9 cellular contexts compared by ENCODE assay signal in genomic region chr3:31724681-31725080, GRCh38.
DNase-seq lines count a peak whose midpoint lies in the region; ATAC-seq and TF ChIP-seq lines count a peak whose summit lies in the region.
"Had no signal": no experiment of that assay in that cellular context is flagged by ENCODE, and none has a peak within 500 bp of the region (broad histone marks: within the 10 kb centered on the region; RNA-seq: fewer than 3 reads in every experiment).

No MANE protein-coding gene starts in this region.

- peak; percentile 48 for TF ChIP-seq RAD21 in SK-N-SH (IDR thresholded peaks at IDR 0.05; ENCODE audit: low read length)

- no peak overlapping the region for H3K4me3 ChIP-seq in SK-N-SH (ENCODE audit: low read depth in 2 of 2, low read length in 1 of 2)
- no peak overlapping the region for H3K4me3 ChIP-seq in epithelial cell of esophagus (ENCODE audit: low read length)
- H3K4me3 ChIP-seq in spleen: no peak overlapping the region
- H3K4me3 ChIP-seq: BLaER1 treated with 17β-estradiol and CSF1 and Interleukin-3, amounts not matched to agents 10 nM and 100 nM had no signal

- H3K27ac ChIP-seq in SK-N-SH (ENCODE audit: low read depth in 2 of 2, low read length in 1 of 2) (no peak overlapping the region), spleen (no peak overlapping the region)
- H3K27ac ChIP-seq: BLaER1 treated with 17β-estradiol and CSF1 and Interleukin-3, amounts not matched to agents 10 nM and 100 nM had no signal

- TF ChIP-seq POLR2A in spleen (IDR thresholded peaks at IDR 0.05): no peak

- intact Hi-C loops in spleen (cut with DNase I; ENCODE audit: low total_unique reads): no loop called here

- H3F3A ChIP-seq in SK-N-SH (replicated peaks; ENCODE audit: insufficient read depth): no peaks in the 10 kb centered on the region

- no peak overlapping the region for H3K9ac ChIP-seq in SK-N-SH
- H3K9ac ChIP-seq: BLaER1 treated with 17β-estradiol and CSF1 and Interleukin-3, amounts not matched to agents 10 nM and 100 nM had no signal

- H3K4me2 ChIP-seq in SK-N-SH: no peak overlapping the region
- H3K4me2 ChIP-seq: BLaER1 treated with 17β-estradiol and CSF1 and Interleukin-3, amounts not matched to agents 10 nM and 100 nM had no signal

- POLR2A ChIA-PET in SK-N-SH (lab: Yijun Ruan, JAX): no interaction called here

- ATAC-seq in SK-N-SH treated with all-trans-retinoic acid at 6 μM for 48 hours (no peak), GM18868 (IDR thresholded peaks at IDR 0.05; ENCODE audit: unreplicated experiment) (no peak)

- peak; percentile 14; the same call in 1 of the 2 replicates for TF ChIP-seq CTCF in SK-N-SH (IDR thresholded peaks at IDR 0.05)
- TF ChIP-seq CTCF in epithelial cell of esophagus (IDR thresholded peaks at IDR 0.05; ENCODE audit: insufficient read depth, low read depth, low read length, missing control alignments): peak; percentile 54
- peak in 6 of 11 experiments; percentile 6 to 26 (median 14) for TF ChIP-seq CTCF in spleen (IDR thresholded peaks at IDR 0.05 in 8 of 11, conservative IDR thresholded peaks at IDR 0.05 in 3 of 11)

- CTCF ChIA-PET in SK-N-SH (lab: Yijun Ruan, JAX): interaction anchor here (0.7 to 1.9 kb wide), 9 partner anchors 12 to 121 kb away, joined by 3 to 7 read pairs (median 4); no protein-coding TSS in a partner anchor

- 36% methylated on average over 4 of the region's 4 CpGs for WGBS in SK-N-SH (ENCODE audit: low lambda C conversion rate)
- WGBS in spleen, 5 donors: 61 to 86% (median 68%) methylated on average over 4 of the region's 4 CpGs

- DNase-seq in SK-N-SH (peak; percentile 16), NCI-H226 (peak; percentile 5), epithelial cell of esophagus (ENCODE audit: low read depth) (peak; percentile 60), spleen (no peak), anterior cingulate cortex (lab: John Stamatoyannopoulos, UW) (no peak), NCI-H1092 treated with DMSO at 0.1 percent for 48 hours (lab: John Stamatoyannopoulos, UW) (no peak)

- TF ChIP-seq EP300 in SK-N-SH (IDR thresholded peaks at IDR 0.05; ENCODE audit: borderline replicate concordance in 1 of 2, low read depth in 1 of 2, low read length in 1 of 2): no peak

- H3K27me3 ChIP-seq in SK-N-SH (ENCODE audit: insufficient read depth): no peaks in the 10 kb centered on the region; the same call in 1 of the 2 replicates
- no peaks in the 10 kb centered on the region for H3K27me3 ChIP-seq in spleen (replicated peaks in 1 of 7)
- H3K27me3 ChIP-seq: BLaER1 treated with 17β-estradiol and CSF1 and Interleukin-3, amounts not matched to agents 10 nM and 100 nM had no signal

- H2AFZ ChIP-seq in SK-N-SH (ENCODE audit: low read depth): no peak overlapping the region

- H3K79me2 ChIP-seq in SK-N-SH (ENCODE audit: insufficient read depth): no peaks in the 10 kb centered on the region

- no peaks in the 10 kb centered on the region for H4K20me1 ChIP-seq in SK-N-SH (ENCODE audit: insufficient read depth)
- H4K20me1 ChIP-seq: BLaER1 treated with 17β-estradiol and CSF1 and Interleukin-3, amounts not matched to agents 10 nM and 100 nM had no signal

- H3K9me3 ChIP-seq in SK-N-SH: no peaks in the 10 kb centered on the region
- H3K9me3 ChIP-seq in spleen: no peaks in the 10 kb centered on the region
- H3K9me3 ChIP-seq: BLaER1 treated with 17β-estradiol and CSF1 and Interleukin-3, amounts not matched to agents 10 nM and 100 nM had no signal

- no peaks in the 10 kb centered on the region for H3K36me3 ChIP-seq in SK-N-SH (replicated peaks in 1 of 2; ENCODE audit: control insufficient read depth in 1 of 2, insufficient read depth in 2 of 2, low read length in 1 of 2)
- peaks cover 0 to 13% (median 0%) of the 10 kb centered on the region in 6 donors for H3K36me3 ChIP-seq in spleen
- H3K36me3 ChIP-seq: BLaER1 treated with 17β-estradiol and CSF1 and Interleukin-3, amounts not matched to agents 10 nM and 100 nM had no signal

- H3K4me1 ChIP-seq in SK-N-SH (ENCODE audit: control insufficient read depth in 1 of 2, insufficient read depth in 2 of 2, low read depth in 1 of 2, low read length in 1 of 2) (no peaks in the 10 kb centered on the region), spleen (no peaks in the 10 kb centered on the region)
- H3K4me1 ChIP-seq: BLaER1 treated with 17β-estradiol and CSF1 and Interleukin-3, amounts not matched to agents 10 nM and 100 nM had no signal

- H3K9me2 ChIP-seq in SK-N-SH: no peaks in the 10 kb centered on the region

TF ChIP-seq in SK-N-SH, 30 proteins besides CTCF, POLR2A, EP300 and RAD21:
- no peak for TF ChIP-seq YY1 (IDR thresholded peaks at IDR 0.05; ENCODE audit: low read depth)
- peak; percentile 15; the same call in 1 of the 2 replicates for TF ChIP-seq SMC3 (IDR thresholded peaks at IDR 0.05; ENCODE audit: low read depth, low read length)

TF ChIP-seq in SK-N-SH treated with all-trans-retinoic acid at 6 μM for 48 hours, 23 proteins besides CTCF, POLR2A, EP300 and RAD21:
- TF ChIP-seq RARB (CRISPR knock-in tag; IDR thresholded peaks at IDR 0.05): no peak
- no peak for TF ChIP-seq ARNTL (CRISPR knock-in tag; IDR thresholded peaks at IDR 0.05; ENCODE audit: borderline replicate concordance, low read depth)
- TF ChIP-seq CREB5 (CRISPR knock-in tag; IDR thresholded peaks at IDR 0.05; ENCODE audit: low read depth): no peak
- TF ChIP-seq SNAI2 (CRISPR knock-in tag; IDR thresholded peaks at IDR 0.05): no peak
- no peak for TF ChIP-seq TCF4 (CRISPR knock-in tag; IDR thresholded peaks at IDR 0.05; ENCODE audit: borderline replicate concordance)
- TF ChIP-seq ISL1 (CRISPR knock-in tag; IDR thresholded peaks at IDR 0.05): no peak
- no peak for TF ChIP-seq GLIS3 (CRISPR knock-in tag; IDR thresholded peaks at IDR 0.05)
- TF ChIP-seq PATZ1 (CRISPR knock-in tag; IDR thresholded peaks at IDR 0.05; ENCODE audit: borderline replicate concordance): no peak
- TF ChIP-seq ZNF8 (CRISPR knock-in tag; IDR thresholded peaks at IDR 0.05): no peak
- no peak for TF ChIP-seq TOX (CRISPR knock-in tag; IDR thresholded peaks at IDR 0.05; ENCODE audit: borderline replicate concordance)
- no peak for TF ChIP-seq PPARA (CRISPR knock-in tag; IDR thresholded peaks at IDR 0.05; ENCODE audit: borderline replicate concordance)
- no peak for TF ChIP-seq TSHZ2 (CRISPR knock-in tag; IDR thresholded peaks at IDR 0.05)
- TF ChIP-seq CSDC2 (CRISPR knock-in tag; IDR thresholded peaks at IDR 0.05): no peak

Comparison
In these comparisons a context has a peak if more than half of its experiments do, and no peak if none do; other contexts are left out.
1. DNase-seq: peak in SK-N-SH (single experiment), NCI-H226 (single experiment) and epithelial cell of esophagus (single experiment); none in spleen (single experiment), anterior cingulate cortex (0 of 58) and NCI-H1092 treated with DMSO at 0.1 percent for 48 hours (single experiment).
2. Peak in every context shown above with its lines, with median percentiles within 50 percentile points of each other: CTCF ChIP-seq.